ENCODE assay signal across 1 cellular context in the genomic region with DNA sequence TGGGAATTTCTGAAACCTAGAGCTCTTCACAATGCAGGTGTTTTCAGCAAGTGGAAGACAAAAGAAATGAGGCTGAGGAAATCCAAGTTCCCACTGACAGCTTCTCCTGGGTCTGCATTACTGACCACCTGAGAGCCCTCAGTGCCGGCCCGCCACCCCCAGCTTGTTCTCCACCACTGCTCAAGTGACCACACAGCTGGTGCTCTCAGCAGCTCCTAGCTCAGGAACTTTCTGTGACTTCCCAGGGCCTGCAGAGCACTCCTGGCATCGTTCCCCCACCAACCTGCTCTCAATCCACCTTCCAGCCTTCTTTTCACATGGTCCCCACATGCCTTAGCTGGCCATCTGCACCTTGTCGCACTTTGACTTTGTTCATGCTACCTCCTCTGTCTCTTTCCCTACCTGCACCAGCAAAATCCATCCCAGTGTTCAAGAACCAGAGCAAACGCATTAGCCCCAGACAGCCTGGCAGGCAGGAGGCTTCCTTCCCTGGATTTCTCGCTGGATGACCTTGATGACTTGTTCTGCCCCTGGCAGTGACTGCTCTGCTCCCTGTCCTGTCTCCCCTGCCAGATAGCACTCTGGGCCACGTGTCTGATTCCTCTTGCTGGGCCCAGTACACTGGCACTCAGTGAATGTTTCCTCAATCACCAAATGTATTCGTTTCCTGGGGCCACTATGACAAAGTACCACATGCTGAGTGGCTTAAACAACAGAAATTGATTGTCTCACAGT.
TF ChIP-seq lines count a peak whose summit lies in the region.

No MANE protein-coding gene starts in this region.

TF ChIP-seq in SK-N-SH treated with all-trans-retinoic acid at 6 μM for 48 hours, 23 proteins besides CTCF, POLR2A, EP300 and RAD21 (continued from another document):
- no peak for TF ChIP-seq TSHZ2 (CRISPR knock-in tag; IDR thresholded peaks at IDR 0.05)
- TF ChIP-seq TCF4 (CRISPR knock-in tag; IDR thresholded peaks at IDR 0.05; ENCODE audit: borderline replicate concordance) = no peak
- no peak for TF ChIP-seq ESRRG (CRISPR knock-in tag; IDR thresholded peaks at IDR 0.05)
- no peak for TF ChIP-seq ZC3H10 (CRISPR knock-in tag; IDR thresholded peaks at IDR 0.05)
- no peak for TF ChIP-seq ARNTL (CRISPR knock-in tag; IDR thresholded peaks at IDR 0.05; ENCODE audit: borderline replicate concordance, low read depth)
- no peak for TF ChIP-seq ZNF70 (CRISPR knock-in tag; IDR thresholded peaks at IDR 0.05)
- no peak for TF ChIP-seq BACH2 (CRISPR knock-in tag; IDR thresholded peaks at IDR 0.05; ENCODE audit: borderline replicate concordance)
- TF ChIP-seq TOX (CRISPR knock-in tag; IDR thresholded peaks at IDR 0.05; ENCODE audit: borderline replicate concordance) = no peak
- TF ChIP-seq ZNF8 (CRISPR knock-in tag; IDR thresholded peaks at IDR 0.05) = no peak
- TF ChIP-seq, protein P1, sequence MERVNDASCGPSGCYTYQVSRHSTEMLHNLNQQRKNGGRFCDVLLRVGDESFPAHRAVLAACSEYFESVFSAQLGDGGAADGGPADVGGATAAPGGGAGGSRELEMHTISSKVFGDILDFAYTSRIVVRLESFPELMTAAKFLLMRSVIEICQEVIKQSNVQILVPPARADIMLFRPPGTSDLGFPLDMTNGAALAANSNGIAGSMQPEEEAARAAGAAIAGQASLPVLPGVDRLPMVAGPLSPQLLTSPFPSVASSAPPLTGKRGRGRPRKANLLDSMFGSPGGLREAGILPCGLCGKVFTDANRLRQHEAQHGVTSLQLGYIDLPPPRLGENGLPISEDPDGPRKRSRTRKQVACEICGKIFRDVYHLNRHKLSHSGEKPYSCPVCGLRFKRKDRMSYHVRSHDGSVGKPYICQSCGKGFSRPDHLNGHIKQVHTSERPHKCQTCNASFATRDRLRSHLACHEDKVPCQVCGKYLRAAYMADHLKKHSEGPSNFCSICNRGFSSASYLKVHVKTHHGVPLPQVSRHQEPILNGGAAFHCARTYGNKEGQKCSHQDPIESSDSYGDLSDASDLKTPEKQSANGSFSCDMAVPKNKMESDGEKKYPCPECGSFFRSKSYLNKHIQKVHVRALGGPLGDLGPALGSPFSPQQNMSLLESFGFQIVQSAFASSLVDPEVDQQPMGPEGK (CRISPR knock-in tag; IDR thresholded peaks at IDR 0.05; ENCODE audit: borderline replicate concordance) = no peak
- TF ChIP-seq ZFP3 (CRISPR knock-in tag; IDR thresholded peaks at IDR 0.05) = no peak
- no peak for TF ChIP-seq CSDC2 (CRISPR knock-in tag; IDR thresholded peaks at IDR 0.05)
- no peak for TF ChIP-seq RARB (CRISPR knock-in tag; IDR thresholded peaks at IDR 0.05)
- no peak for TF ChIP-seq OSR1 (CRISPR knock-in tag; IDR thresholded peaks at IDR 0.05)
- TF ChIP-seq, protein P2, sequence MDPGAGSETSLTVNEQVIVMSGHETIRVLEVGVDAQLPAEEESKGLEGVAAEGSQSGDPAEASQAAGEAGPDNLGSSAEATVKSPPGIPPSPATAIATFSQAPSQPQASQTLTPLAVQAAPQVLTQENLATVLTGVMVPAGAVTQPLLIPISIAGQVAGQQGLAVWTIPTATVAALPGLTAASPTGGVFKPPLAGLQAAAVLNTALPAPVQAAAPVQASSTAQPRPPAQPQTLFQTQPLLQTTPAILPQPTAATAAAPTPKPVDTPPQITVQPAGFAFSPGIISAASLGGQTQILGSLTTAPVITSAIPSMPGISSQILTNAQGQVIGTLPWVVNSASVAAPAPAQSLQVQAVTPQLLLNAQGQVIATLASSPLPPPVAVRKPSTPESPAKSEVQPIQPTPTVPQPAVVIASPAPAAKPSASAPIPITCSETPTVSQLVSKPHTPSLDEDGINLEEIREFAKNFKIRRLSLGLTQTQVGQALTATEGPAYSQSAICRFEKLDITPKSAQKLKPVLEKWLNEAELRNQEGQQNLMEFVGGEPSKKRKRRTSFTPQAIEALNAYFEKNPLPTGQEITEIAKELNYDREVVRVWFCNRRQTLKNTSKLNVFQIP (CRISPR knock-in tag; IDR thresholded peaks at IDR 0.05; ENCODE audit: borderline replicate concordance, low read depth) = no peak
- no peak for TF ChIP-seq ZFP30 (CRISPR knock-in tag; IDR thresholded peaks at IDR 0.05)
- no peak for TF ChIP-seq ZNF565 (CRISPR knock-in tag; conservative IDR thresholded peaks at IDR 0.05; ENCODE audit: low read depth)
